23 cellular contexts compared by ENCODE assay signal in the genomic region with DNA sequence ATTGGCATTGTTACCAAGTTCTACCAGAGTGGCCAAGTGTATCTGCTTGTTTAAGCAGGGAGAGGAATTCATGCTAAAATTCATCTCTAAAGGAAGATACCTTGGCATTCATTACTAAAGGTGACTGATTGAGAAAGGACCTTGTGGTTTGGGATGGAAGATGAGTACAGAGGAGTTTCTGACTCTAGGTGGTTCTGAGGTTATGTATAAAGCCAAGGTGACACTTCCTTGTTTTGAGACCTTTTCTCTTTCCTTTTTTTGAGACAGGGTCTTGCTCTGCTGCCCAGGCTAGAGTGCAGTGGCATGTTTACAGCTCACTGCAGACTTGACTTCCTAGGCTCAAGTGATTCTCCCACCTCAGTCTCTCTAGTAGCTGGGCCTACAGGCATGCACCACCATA. TPM values are rescaled to one million over a fixed set of nuclear protein-coding genes. Genes with fewer than 3 reads are reported as not detected.
DNase-seq lines count a peak whose midpoint lies in the region; ATAC-seq and TF ChIP-seq lines count a peak whose summit lies in the region.
"Had no signal": no experiment of that assay in that cellular context is flagged by ENCODE, and none has a peak within 500 bp of the region (broad histone marks: within the 10 kb centered on the region; RNA-seq: fewer than 3 reads in every experiment).

No MANE protein-coding gene starts in this region.

- no peak overlapping the region for H3K4me3 Mint-ChIP-seq in T-helper 1 cell treated with Interleukin-12 subunit alpha and Interleukin-12 subunit beta and Interleukin-4 antibody, amounts not matched to agents 30 μg/mL and 1 μg/mL, for 36 hours
- H3K4me3 Mint-ChIP-seq in activated CD8-positive, alpha-beta T cell treated with anti-CD3 and anti-CD28 coated beads for 36 hours = no peak overlapping the region
- H3K4me3 Mint-ChIP-seq in natural killer cell = peak overlapping the region; percentile 25
- H3K4me3 Mint-ChIP-seq: activated CD4-positive, alpha-beta T cell treated with anti-CD3 and anti-CD28 coated beads, Interleukin-2, amount 10 ng/mL, durations not matched to agents 24 days and 14 days; activated naive CD8-positive, alpha-beta T cell; neural crest cell; T-helper 17 cell had no signal

- H3K4me1 Mint-ChIP-seq in T-helper 1 cell treated with Interleukin-12 subunit alpha and Interleukin-12 subunit beta and Interleukin-4 antibody, amounts not matched to agents 30 μg/mL and 1 μg/mL, for 36 hours (ENCODE audit: low read depth) = peaks cover 13% of the 10 kb centered on the region
- H3K4me1 Mint-ChIP-seq in activated CD8-positive, alpha-beta T cell treated with anti-CD3 and anti-CD28 coated beads for 36 hours (ENCODE audit: low read depth) = peaks cover 25% of the 10 kb centered on the region
- H3K4me1 Mint-ChIP-seq in natural killer cell = peaks cover 34 to 42% of the 10 kb centered on the region in 2 donors
- H3K4me1 Mint-ChIP-seq: neural crest cell had no signal

- H3K4me1 ChIP-seq in BLaER1 treated with 17β-estradiol and CSF1 and Interleukin-3, amounts not matched to agents 10 nM and 100 nM = peaks cover 38 to 61% (median 57%) of the 10 kb centered on the region in 10 experiments
- H3K4me1 ChIP-seq: foreskin keratinocyte had no signal

- CTCF ChIA-PET in activated CD8-positive, alpha-beta T cell treated with anti-CD3 and anti-CD28 coated beads for 36 hours (lab: Charles Lee) = interaction anchor here (3.5 kb wide), 1 partner anchor 188 kb away, joined by 14 read pairs; no protein-coding TSS in a partner anchor

- intact Hi-C loops in activated CD8-positive, alpha-beta T cell treated with anti-CD3 and anti-CD28 coated beads for 36 hours (cut with micrococcal nuclease) = no loop called here
- intact Hi-C loops in natural killer cell (cut with micrococcal nuclease) (no loop called here), dorsolateral prefrontal cortex (cut with DNase I) (no loop called here)

- peaks cover 0 to 13% (median 0%) of the 10 kb centered on the region in 11 experiments; a peak in 2 of 22 replicates for H4K20me1 ChIP-seq in BLaER1 treated with 17β-estradiol and CSF1 and Interleukin-3, amounts not matched to agents 10 nM and 100 nM

- ATAC-seq in activated CD8-positive, alpha-beta T cell treated with anti-CD3 and anti-CD28 coated beads for 36 hours = peak; percentile 62
- ATAC-seq in natural killer cell (peak in 1 of 3 donors; percentile 22), HG02970 (IDR thresholded peaks at IDR 0.05; ENCODE audit: low FRiP score, unreplicated experiment) (no peak)
- ATAC-seq: left ventricle myocardium superior, T-helper 17 cell had no signal

- no peaks in the 10 kb centered on the region for H3K9me3 ChIP-seq in BLaER1 treated with 17β-estradiol and CSF1 and Interleukin-3, amounts not matched to agents 10 nM and 100 nM (replicated peaks in 1 of 11)
- H3K9me3 ChIP-seq: thoracic aorta had no signal

- H3K4me2 ChIP-seq in BLaER1 treated with 17β-estradiol and CSF1 and Interleukin-3, amounts not matched to agents 10 nM and 100 nM = peak overlapping the region in 7 of 11 experiments; percentile 34 to 100 (median 96); a peak in 13 of 22 replicates

- H3K9ac ChIP-seq in BLaER1 treated with 17β-estradiol and CSF1 and Interleukin-3, amounts not matched to agents 10 nM and 100 nM = no peak overlapping the region

- H3K27me3 Mint-ChIP-seq in T-helper 1 cell treated with Interleukin-12 subunit alpha and Interleukin-12 subunit beta and Interleukin-4 antibody, amounts not matched to agents 30 μg/mL and 1 μg/mL, for 36 hours (ENCODE audit: low read depth) = no peaks in the 10 kb centered on the region
- no peaks in the 10 kb centered on the region for H3K27me3 Mint-ChIP-seq in activated CD8-positive, alpha-beta T cell treated with anti-CD3 and anti-CD28 coated beads for 36 hours
- H3K27me3 Mint-ChIP-seq in natural killer cell (ENCODE audit: low read depth in 2 of 2) = no peaks in the 10 kb centered on the region
- H3K27me3 Mint-ChIP-seq: activated CD4-positive, alpha-beta T cell treated with anti-CD3 and anti-CD28 coated beads, Interleukin-2, amount 10 ng/mL, durations not matched to agents 24 days and 14 days; activated naive CD8-positive, alpha-beta T cell; T-helper 17 cell had no signal

- DNase-seq in T-helper 1 cell = no peak
- no peak for DNase-seq in activated CD8-positive, alpha-beta T cell treated with anti-CD3 and anti-CD28 coated beads for 36 hours
- no peak for DNase-seq in natural killer cell
- no peak for DNase-seq in NCI-H2081 treated with DMSO at 0.1 percent for 48 hours (lab: John Stamatoyannopoulos, UW)
- DNase-seq in dorsolateral prefrontal cortex = no peak
- DNase-seq: 8988T; activated CD4-positive, alpha-beta T cell treated with anti-CD3 and anti-CD28 coated beads, Interleukin-2, amount 10 ng/mL, durations not matched to agents 24 days and 14 days; AML-193; DND-41; effector CD8-positive, alpha-beta T cell; left ventricle myocardium superior; NCI-H1105 treated with DMSO at 0.1 percent for 48 hours; NCI-H2081; NCI-H510A; posterior cingulate gyrus; T-helper 17 cell had no signal

- H3K27ac Mint-ChIP-seq in T-helper 1 cell treated with Interleukin-12 subunit alpha and Interleukin-12 subunit beta and Interleukin-4 antibody, amounts not matched to agents 30 μg/mL and 1 μg/mL, for 36 hours = peak overlapping the region; percentile 50
- no peak overlapping the region for H3K27ac Mint-ChIP-seq in activated CD8-positive, alpha-beta T cell treated with anti-CD3 and anti-CD28 coated beads for 36 hours
- H3K27ac Mint-ChIP-seq in natural killer cell = peak overlapping the region; percentile 78 to 81
- H3K27ac Mint-ChIP-seq: activated CD4-positive, alpha-beta T cell treated with anti-CD3 and anti-CD28 coated beads, Interleukin-2, amount 10 ng/mL, durations not matched to agents 24 days and 14 days; activated naive CD8-positive, alpha-beta T cell had no signal

- H3K36me3 ChIP-seq in BLaER1 treated with 17β-estradiol and CSF1 and Interleukin-3, amounts not matched to agents 10 nM and 100 nM = peaks cover 0 to 15% (median 0%) of the 10 kb centered on the region in 11 experiments; a peak in 6 of 22 replicates
- H3K36me3 ChIP-seq: thoracic aorta had no signal

- H3K9me3 Mint-ChIP-seq in T-helper 1 cell treated with Interleukin-12 subunit alpha and Interleukin-12 subunit beta and Interleukin-4 antibody, amounts not matched to agents 30 μg/mL and 1 μg/mL, for 36 hours = no peaks in the 10 kb centered on the region
- no peaks in the 10 kb centered on the region for H3K9me3 Mint-ChIP-seq in activated CD8-positive, alpha-beta T cell treated with anti-CD3 and anti-CD28 coated beads for 36 hours
- no peaks in the 10 kb centered on the region for H3K9me3 Mint-ChIP-seq in natural killer cell
- H3K9me3 Mint-ChIP-seq: activated CD4-positive, alpha-beta T cell treated with anti-CD3 and anti-CD28 coated beads, Interleukin-2, amount 10 ng/mL, durations not matched to agents 24 days and 14 days; neural crest cell had no signal

- no peaks in the 10 kb centered on the region for H3K27me3 ChIP-seq in BLaER1 treated with 17β-estradiol and CSF1 and Interleukin-3, amounts not matched to agents 10 nM and 100 nM
- no peaks in the 10 kb centered on the region for H3K27me3 ChIP-seq in dorsolateral prefrontal cortex
- H3K27me3 ChIP-seq: foreskin keratinocyte had no signal

- peak overlapping the region in 3 of 11 experiments; percentile 16 to 89 (median 37); a peak in 4 of 22 replicates for H3K27ac ChIP-seq in BLaER1 treated with 17β-estradiol and CSF1 and Interleukin-3, amounts not matched to agents 10 nM and 100 nM
- no peak overlapping the region for H3K27ac ChIP-seq in dorsolateral prefrontal cortex
- H3K27ac ChIP-seq: foreskin keratinocyte, thoracic aorta had no signal

- no peak overlapping the region for H3K4me3 ChIP-seq in BLaER1 treated with 17β-estradiol and CSF1 and Interleukin-3, amounts not matched to agents 10 nM and 100 nM
- H3K4me3 ChIP-seq in dorsolateral prefrontal cortex = no peak overlapping the region
- H3K4me3 ChIP-seq: thoracic aorta had no signal

- POLR2A ChIA-PET in activated CD8-positive, alpha-beta T cell treated with anti-CD3 and anti-CD28 coated beads for 36 hours (lab: Charles Lee) = interaction anchor here (0.8 kb wide), 1 partner anchor 60 kb away, joined by 3 read pairs; no protein-coding TSS in a partner anchor

- no peak for TF ChIP-seq CTCF in activated CD8-positive, alpha-beta T cell treated with anti-CD3 and anti-CD28 coated beads for 36 hours (IDR thresholded peaks at IDR 0.05)
- TF ChIP-seq CTCF in natural killer cell (IDR thresholded peaks at IDR 0.05) = no peak
- no peak for TF ChIP-seq CTCF in dorsolateral prefrontal cortex (IDR thresholded peaks at IDR 0.05 in 54 of 56, conservative IDR thresholded peaks at IDR 0.05 in 2 of 56; ENCODE audit: low read depth in 1 of 56, partially characterized antibody in 56 of 56)

- peaks cover 13% of the 10 kb centered on the region for H3K36me3 Mint-ChIP-seq in T-helper 1 cell treated with Interleukin-12 subunit alpha and Interleukin-12 subunit beta and Interleukin-4 antibody, amounts not matched to agents 30 μg/mL and 1 μg/mL, for 36 hours (ENCODE audit: low read depth)
- peaks cover 7% of the 10 kb centered on the region for H3K36me3 Mint-ChIP-seq in activated CD8-positive, alpha-beta T cell treated with anti-CD3 and anti-CD28 coated beads for 36 hours (ENCODE audit: low read depth)
- H3K36me3 Mint-ChIP-seq in natural killer cell = no peaks in the 10 kb centered on the region
- H3K36me3 Mint-ChIP-seq: activated naive CD8-positive, alpha-beta T cell had no signal

RNA-seq across cellular contexts. Expression of a gene that starts 9.1 kb away (rescaled TPM):
- 10 to 100 TPM in 1 of 2 experiments, 1 to 10 TPM in 1; 9.7 to 10.1 TPM for total RNA-seq in activated CD8-positive, alpha-beta T cell treated with anti-CD3 and anti-CD28 coated beads for 36 hours
- total RNA-seq in natural killer cell = 10 to 100 TPM; 31.7 to 33.8 (median 33.1) TPM
- 1 to 10 TPM; 1.9 to 8.0 (median 4.2) TPM for total RNA-seq in dorsolateral prefrontal cortex

RNA-seq across cellular contexts. Expression of a gene that starts 10.8 kb away (rescaled TPM):
- total RNA-seq in activated CD8-positive, alpha-beta T cell treated with anti-CD3 and anti-CD28 coated beads for 36 hours = 10 to 100 TPM; 46.7 to 50.2 TPM
- 100 to 1,000 TPM; 122 to 148 (median 148) TPM for total RNA-seq in natural killer cell
- total RNA-seq in dorsolateral prefrontal cortex = 10 to 100 TPM; 10.1 to 40.2 (median 20.1) TPM

RNA-seq across cellular contexts. Expression of a gene that starts 31.7 kb away (rescaled TPM):
- total RNA-seq in activated CD8-positive, alpha-beta T cell treated with anti-CD3 and anti-CD28 coated beads for 36 hours = 10 to 100 TPM; 54.8 to 59.3 TPM
- total RNA-seq in natural killer cell (10 to 100 TPM; 39.4 to 61.4 (median 54.6) TPM), dorsolateral prefrontal cortex (100 to 1,000 TPM; 110 to 287 (median 170) TPM)

RNA-seq across cellular contexts. Expression of a gene that starts 35.2 kb away (rescaled TPM):
- total RNA-seq in activated CD8-positive, alpha-beta T cell treated with anti-CD3 and anti-CD28 coated beads for 36 hours = 10 to 100 TPM; 22.8 to 22.9 TPM
- total RNA-seq in natural killer cell (1 to 10 TPM; 2.3 to 6.6 (median 4.0) TPM), dorsolateral prefrontal cortex (10 to 100 TPM; 34.3 to 82.0 (median 53.1) TPM)
